ENCODE assay signal across 26 cellular contexts in genomic region chr17:73522696-73523095, GRCh38.
"Had no signal": no experiment of that assay in that cellular context is flagged by ENCODE, and none has a peak within 500 bp of the region (broad histone marks: within the 10 kb centered on the region; RNA-seq: fewer than 3 reads in every experiment).

No MANE protein-coding gene starts in this region.

- ATAC-seq: naive thymus-derived CD4-positive, alpha-beta T cell; natural killer cell; pancreas; right cardiac atrium; right lobe of liver; stimulated activated memory B cell treated with anti-CD40 and anti-IgM and Interleukin-4, amounts not matched to agents 10 μg/mL and 1 μg/mL and 100 μg/mL, for 72 hours had no signal

- H3K4me1 ChIP-seq: neural progenitor cell, pancreas, prostate gland, right lobe of liver, sigmoid colon, stomach, thyroid gland, tibial nerve, upper lobe of left lung, vagina had no signal

- H3K27me3 ChIP-seq: neural progenitor cell, pancreas, right lobe of liver, sigmoid colon, stomach, thyroid gland, tibial nerve, upper lobe of left lung, vagina had no signal

- H3K4me3 ChIP-seq: neural progenitor cell, pancreas, prostate gland, right lobe of liver, sigmoid colon, skin epidermis, smooth muscle cell, stomach, thoracic aorta, thyroid gland, tibial nerve, upper lobe of left lung, vagina had no signal

- H3K4me2 ChIP-seq: neural progenitor cell, smooth muscle cell had no signal

- H3K27ac ChIP-seq: neural progenitor cell, pancreas, prostate gland, right lobe of liver, sigmoid colon, skin epidermis, stomach, thoracic aorta, thyroid gland, tibial nerve, upper lobe of left lung, vagina had no signal

- H3K36me3 ChIP-seq: neural progenitor cell, pancreas, prostate gland, right lobe of liver, sigmoid colon, stomach, thoracic aorta, thyroid gland, tibial nerve, upper lobe of left lung, vagina had no signal

- H2AFZ ChIP-seq: neural progenitor cell had no signal

- DNase-seq: naive thymus-derived CD4-positive, alpha-beta T cell; natural killer cell; occipital lobe; pancreas; retina; right lobe of liver; sigmoid colon; stimulated activated CD4-positive, alpha-beta T cell treated with anti-CD3 and anti-CD28 coated beads, Interleukin-15, amount 100 ng/mL, for 24 hours; stimulated activated CD4-positive, alpha-beta T cell treated with anti-CD3 and anti-CD28 coated beads, Interleukin-2, amount 100 ng/mL, for 24 hours; stimulated activated CD4-positive, alpha-beta T cell treated with anti-CD3 and anti-CD28 coated beads, Interleukin-2, amount 100 ng/mL, for 48 hours; stimulated activated CD4-positive, alpha-beta T cell treated with anti-CD3 and anti-CD28 coated beads, Interleukin-4, amount 100 ng/mL, for 4 hours; stimulated activated CD8-positive, alpha-beta memory T cell treated with anti-CD3 and anti-CD28 coated beads, Interleukin-4, amount 100 ng/mL, for 48 hours; stimulated activated naive CD4-positive, alpha-beta T cell treated with Interleukin-2 at 50 U/mL for 16 hours; stomach; thyroid gland; trophoblast cell; upper lobe of left lung had no signal

- H3K9me3 ChIP-seq: pancreas, prostate gland, right lobe of liver, sigmoid colon, stomach, thoracic aorta, thyroid gland, tibial nerve, upper lobe of left lung, vagina had no signal
